17 cellular contexts compared by ENCODE assay signal in the genomic region with DNA sequence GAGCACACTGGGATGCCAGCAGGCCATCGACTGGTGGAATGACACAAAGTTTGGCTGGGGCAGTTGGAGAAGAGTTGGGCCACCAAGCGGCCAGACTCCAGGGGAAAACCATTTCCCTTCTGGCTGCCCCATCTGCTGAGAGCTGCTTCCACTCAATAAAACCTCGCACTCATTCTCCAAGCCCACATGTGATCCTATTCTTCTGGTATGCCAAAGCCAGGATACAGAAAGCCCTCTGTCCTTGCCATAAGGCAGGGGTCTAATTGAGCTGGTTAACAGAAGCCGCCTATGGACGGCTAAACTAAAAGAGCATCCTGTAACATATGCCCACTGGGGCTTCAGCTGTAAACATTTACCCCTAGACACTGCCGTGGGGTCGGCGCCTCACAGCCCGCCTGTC.
"Had no signal": no experiment of that assay in that cellular context is flagged by ENCODE, and none has a peak within 500 bp of the region (broad histone marks: within the 10 kb centered on the region; RNA-seq: fewer than 3 reads in every experiment).

No MANE protein-coding gene starts in this region.

- ATAC-seq: foreskin keratinocyte, heart right ventricle, left cardiac atrium, left lung, left ventricle myocardium superior, lower lobe of right lung, mucosa of descending colon had no signal

- H3K27ac ChIP-seq: coronary artery, dorsolateral prefrontal cortex, esophagus muscularis mucosa, foreskin keratinocyte, heart right ventricle, left lung, lower lobe of right lung had no signal

- DNase-seq: dermis blood vessel endothelial cell; dorsolateral prefrontal cortex; effector CD4-positive, alpha-beta T cell; effector memory CD4-positive, alpha-beta T cell; foreskin keratinocyte; glutamatergic neuron; head of caudate nucleus; heart right ventricle; hippocampal formation; left cardiac atrium; left lung; left ventricle myocardium superior; lower lobe of right lung; mesenchymal stem cell; mucosa of descending colon had no signal

- H3K27me3 ChIP-seq: dorsolateral prefrontal cortex, esophagus muscularis mucosa, foreskin keratinocyte, heart right ventricle, left lung had no signal

- H3K9me3 ChIP-seq: esophagus muscularis mucosa, heart right ventricle, left lung, lower lobe of right lung, mucosa of descending colon had no signal

- H3K4me3 ChIP-seq: coronary artery, dorsolateral prefrontal cortex, esophagus muscularis mucosa, heart right ventricle, left lung, lower lobe of right lung, mucosa of descending colon had no signal
